Comparison of ENCODE assay signal across 1 cellular context in the genomic region with DNA sequence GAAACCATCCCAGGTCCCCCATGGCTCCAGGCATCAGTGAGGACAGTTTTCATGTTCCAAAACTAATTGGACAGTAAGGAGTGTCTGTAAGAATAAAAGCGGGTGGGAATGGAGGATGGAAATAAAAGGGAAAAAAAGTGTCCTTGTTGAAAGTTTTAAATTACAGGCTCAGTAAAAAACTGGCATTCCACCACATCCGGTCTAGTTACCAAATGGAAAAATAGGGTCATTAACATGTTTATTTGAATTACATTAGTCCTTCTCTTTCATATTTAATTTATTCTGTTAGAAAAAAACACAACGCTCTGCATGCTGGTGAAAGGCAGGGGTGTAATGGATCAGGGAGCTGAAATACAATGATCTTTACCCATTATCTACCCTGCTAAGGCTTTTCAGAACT.
TF ChIP-seq lines count a peak whose summit lies in the region.

No MANE protein-coding gene starts in this region.

TF ChIP-seq in IMR-90, 13 proteins besides CTCF, POLR2A, EP300 and RAD21:
- TF ChIP-seq NFE2L2 (IDR thresholded peaks at IDR 0.05; ENCODE audit: low read depth, low read length) (no peak), FOS (IDR thresholded peaks at IDR 0.05; ENCODE audit: low read depth, low read length) (no peak), CHD1 (IDR thresholded peaks at IDR 0.05; ENCODE audit: low read depth, low read length) (no peak), RCOR1 (IDR thresholded peaks at IDR 0.05; ENCODE audit: insufficient replicate concordance, low read length) (no peak), MXI1 (IDR thresholded peaks at IDR 0.05; ENCODE audit: borderline replicate concordance, low read depth, low read length) (no peak), SMC3 (IDR thresholded peaks at IDR 0.05; ENCODE audit: low read depth, low read length) (no peak), MAFK (IDR thresholded peaks at IDR 0.05; ENCODE audit: low read depth, low read length) (no peak), MAZ (IDR thresholded peaks at IDR 0.05; ENCODE audit: borderline replicate concordance, low read depth, low read length) (no peak), CEBPB (IDR thresholded peaks at IDR 0.05; ENCODE audit: low read depth, low read length) (no peak), RFX5 (IDR thresholded peaks at IDR 0.05; ENCODE audit: low read depth, low read length) (no peak), BHLHE40 (IDR thresholded peaks at IDR 0.05; ENCODE audit: low read depth, low read length) (no peak)
- TF ChIP-seq, protein P1, sequence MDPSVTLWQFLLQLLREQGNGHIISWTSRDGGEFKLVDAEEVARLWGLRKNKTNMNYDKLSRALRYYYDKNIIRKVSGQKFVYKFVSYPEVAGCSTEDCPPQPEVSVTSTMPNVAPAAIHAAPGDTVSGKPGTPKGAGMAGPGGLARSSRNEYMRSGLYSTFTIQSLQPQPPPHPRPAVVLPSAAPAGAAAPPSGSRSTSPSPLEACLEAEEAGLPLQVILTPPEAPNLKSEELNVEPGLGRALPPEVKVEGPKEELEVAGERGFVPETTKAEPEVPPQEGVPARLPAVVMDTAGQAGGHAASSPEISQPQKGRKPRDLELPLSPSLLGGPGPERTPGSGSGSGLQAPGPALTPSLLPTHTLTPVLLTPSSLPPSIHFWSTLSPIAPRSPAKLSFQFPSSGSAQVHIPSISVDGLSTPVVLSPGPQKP (IDR thresholded peaks at IDR 0.05; ENCODE audit: borderline replicate concordance, low read depth, low read length), result no peak
- TF ChIP-seq, protein P2, sequence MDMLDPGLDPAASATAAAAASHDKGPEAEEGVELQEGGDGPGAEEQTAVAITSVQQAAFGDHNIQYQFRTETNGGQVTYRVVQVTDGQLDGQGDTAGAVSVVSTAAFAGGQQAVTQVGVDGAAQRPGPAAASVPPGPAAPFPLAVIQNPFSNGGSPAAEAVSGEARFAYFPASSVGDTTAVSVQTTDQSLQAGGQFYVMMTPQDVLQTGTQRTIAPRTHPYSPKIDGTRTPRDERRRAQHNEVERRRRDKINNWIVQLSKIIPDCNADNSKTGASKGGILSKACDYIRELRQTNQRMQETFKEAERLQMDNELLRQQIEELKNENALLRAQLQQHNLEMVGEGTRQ (IDR thresholded peaks at IDR 0.05; ENCODE audit: low read depth, low read length), result no peak
TF ChIP-seq in IMR-90: peak in this region for 0.
